Comparison of ENCODE assay signal across 1 cellular context in genomic region chr16:22191966-22192260, GRCh38.
TF ChIP-seq lines count a peak whose summit lies in the region.

No MANE protein-coding gene starts in this region.

TF ChIP-seq in HepG2, 621 proteins besides CTCF, POLR2A, EP300 and RAD21 (continued from another document):
- no peak for TF ChIP-seq FOXA1 (IDR thresholded peaks at IDR 0.05)
- peak; percentile 45; the same call in 1 of the 2 replicates for TF ChIP-seq FOXA1 (CRISPR knock-in tag; IDR thresholded peaks at IDR 0.05)
- TF ChIP-seq THAP8 (CRISPR knock-in tag; IDR thresholded peaks at IDR 0.05; ENCODE audit: borderline replicate concordance), result no peak
- TF ChIP-seq ARID5B (CRISPR knock-in tag; IDR thresholded peaks at IDR 0.05), result no peak
- peak; percentile 97 for TF ChIP-seq ZC3H4 (CRISPR knock-in tag; IDR thresholded peaks at IDR 0.05; ENCODE audit: borderline replicate concordance)
- TF ChIP-seq HNRNPUL1 (IDR thresholded peaks at IDR 0.05; ENCODE audit: low read depth, low read length), result no peak
- TF ChIP-seq ZNF546 (CRISPR knock-in tag; conservative IDR thresholded peaks at IDR 0.05), result no peak
- no peak; the same call in 1 of the 2 replicates for TF ChIP-seq ZNF747 (CRISPR knock-in tag; IDR thresholded peaks at IDR 0.05; ENCODE audit: borderline replicate concordance)
- no peak for TF ChIP-seq GPN1 (CRISPR knock-in tag; IDR thresholded peaks at IDR 0.05; ENCODE audit: borderline replicate concordance)
- TF ChIP-seq CBX2 (IDR thresholded peaks at IDR 0.05; ENCODE audit: low read depth, low read length), result 0 out of 2 replicates have a peak, but pooled peaks have one; percentile 16
- TF ChIP-seq CBX2 (CRISPR knock-in tag; IDR thresholded peaks at IDR 0.05; ENCODE audit: low read depth), result no peak
- TF ChIP-seq ZNF335 (CRISPR knock-in tag; IDR thresholded peaks at IDR 0.05), result no peak
- TF ChIP-seq ETS1 (CRISPR knock-in tag; IDR thresholded peaks at IDR 0.05), result no peak
- TF ChIP-seq ELF4 (CRISPR knock-in tag; IDR thresholded peaks at IDR 0.05; ENCODE audit: borderline replicate concordance), result peak; percentile 84; the same call in 1 of the 2 replicates
- TF ChIP-seq SRSF1 (optimal IDR thresholded peaks at IDR 0.05; ENCODE audit: low read depth, low read length), result peak; percentile 7
- TF ChIP-seq ZNF782 (CRISPR knock-in tag; IDR thresholded peaks at IDR 0.05; ENCODE audit: borderline replicate concordance), result no peak
